ENCODE assay signal across 2 cellular contexts in genomic region chr11:44310198-44310455, GRCh38.
TF ChIP-seq lines count a peak whose summit lies in the region.

No MANE protein-coding gene starts in this region.

TF ChIP-seq in SK-N-SH, 30 proteins besides CTCF, POLR2A, EP300 and RAD21 (continued from another document):
- TF ChIP-seq NFIC (IDR thresholded peaks at IDR 0.05; ENCODE audit: borderline replicate concordance), result no peak
- no peak for TF ChIP-seq GABPA (IDR thresholded peaks at IDR 0.05; ENCODE audit: low read depth)
- TF ChIP-seq NRF1 (IDR thresholded peaks at IDR 0.05; ENCODE audit: low read depth, low read length), result no peak
- TF ChIP-seq RCOR1 (IDR thresholded peaks at IDR 0.05; ENCODE audit: low read length), result no peak
- no peak for TF ChIP-seq RXRA (IDR thresholded peaks at IDR 0.05; ENCODE audit: borderline replicate concordance, low read depth)
- no peak for TF ChIP-seq TAF1 (IDR thresholded peaks at IDR 0.05; ENCODE audit: borderline replicate concordance, low read depth, low read length)
- TF ChIP-seq TEAD4 (IDR thresholded peaks at IDR 0.05; ENCODE audit: borderline replicate concordance, insufficient read depth), result no peak

TF ChIP-seq in K562, 482 proteins besides CTCF, POLR2A, EP300 and RAD21:
- TF ChIP-seq ZNF592 (IDR thresholded peaks at IDR 0.05) (no peak), ZNF512 (tag; IDR thresholded peaks at IDR 0.05) (peak; percentile 91), NFIX (CRISPR knock-in tag; IDR thresholded peaks at IDR 0.05; ENCODE audit: low read depth) (no peak), CHD4 (IDR thresholded peaks at IDR 0.05; ENCODE audit: insufficient read depth, insufficient replicate concordance, low read depth, low read length, poor library complexity, severe bottlenecking) (no peak)
- TF ChIP-seq, protein P1, sequence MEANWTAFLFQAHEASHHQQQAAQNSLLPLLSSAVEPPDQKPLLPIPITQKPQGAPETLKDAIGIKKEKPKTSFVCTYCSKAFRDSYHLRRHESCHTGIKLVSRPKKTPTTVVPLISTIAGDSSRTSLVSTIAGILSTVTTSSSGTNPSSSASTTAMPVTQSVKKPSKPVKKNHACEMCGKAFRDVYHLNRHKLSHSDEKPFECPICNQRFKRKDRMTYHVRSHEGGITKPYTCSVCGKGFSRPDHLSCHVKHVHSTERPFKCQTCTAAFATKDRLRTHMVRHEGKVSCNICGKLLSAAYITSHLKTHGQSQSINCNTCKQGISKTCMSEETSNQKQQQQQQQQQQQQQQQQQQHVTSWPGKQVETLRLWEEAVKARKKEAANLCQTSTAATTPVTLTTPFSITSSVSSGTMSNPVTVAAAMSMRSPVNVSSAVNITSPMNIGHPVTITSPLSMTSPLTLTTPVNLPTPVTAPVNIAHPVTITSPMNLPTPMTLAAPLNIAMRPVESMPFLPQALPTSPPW (CRISPR knock-in tag; IDR thresholded peaks at IDR 0.05), result peak; percentile 79
